Comparison of ENCODE assay signal across 8 cellular contexts in the genomic region with DNA sequence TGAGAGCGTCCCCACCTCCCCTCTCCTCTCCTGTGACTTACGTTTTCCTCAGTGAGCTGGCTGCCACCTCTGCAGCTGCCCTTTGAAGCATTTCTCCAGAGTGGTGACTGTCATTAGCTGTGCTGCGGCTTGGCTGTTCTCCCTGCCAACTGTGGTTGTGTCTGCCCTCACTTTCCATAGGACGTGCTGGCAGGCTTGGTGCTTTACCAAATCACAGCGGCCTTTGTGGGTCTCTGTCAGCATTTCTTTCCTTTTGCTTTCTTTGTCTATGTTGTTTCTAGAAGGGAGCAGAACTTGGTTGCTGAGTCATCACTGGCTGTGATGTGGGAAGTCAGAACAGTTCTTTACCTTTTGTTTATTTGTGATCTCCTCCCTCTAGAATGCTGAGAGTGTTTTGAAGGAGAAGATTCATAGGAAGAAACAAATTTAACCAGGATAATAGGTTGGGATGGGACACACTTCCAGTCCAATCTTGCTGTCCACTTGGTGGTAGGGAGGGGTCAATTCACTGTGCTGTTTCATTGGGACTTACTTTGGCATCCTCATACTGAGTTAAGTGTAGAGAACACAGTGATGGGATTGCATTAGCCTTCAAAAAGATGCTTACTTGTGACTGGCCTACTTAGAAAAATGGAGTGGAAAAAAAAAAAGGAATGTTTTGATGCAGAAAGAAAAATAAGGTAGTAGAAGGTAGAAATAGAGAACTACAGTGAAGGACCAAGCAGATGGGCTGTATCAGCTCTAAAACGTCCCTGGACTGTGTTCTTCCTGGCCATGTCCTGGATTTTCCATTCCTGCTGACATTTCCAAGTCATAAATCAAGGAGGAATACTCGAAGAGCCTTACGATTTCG.
DNase-seq lines count a peak whose midpoint lies in the region; ATAC-seq lines count a peak whose summit lies in the region.

No MANE protein-coding gene starts in this region.

- peak; percentile 73 to 78 for ATAC-seq in activated T-cell treated with anti-CD3 and anti-CD28 coated beads, Interleukin-2, amount 50 U/mL, for 72 hours (replicated peaks in 1 of 2)
- ATAC-seq in HG02588 (IDR thresholded peaks at IDR 0.05; ENCODE audit: unreplicated experiment) (no peak), HG02763 (IDR thresholded peaks at IDR 0.05; ENCODE audit: unreplicated experiment) (no peak), GM21529 (IDR thresholded peaks at IDR 0.05; ENCODE audit: unreplicated experiment) (no peak)

- peak overlapping the region in 1 of 2 donors; percentile 2 for H3K4me3 Mint-ChIP-seq in activated T-cell treated with anti-CD3 and anti-CD28 coated beads, Interleukin-2, amount 50 U/mL, for 72 hours

- no peaks in the 10 kb centered on the region for H3K9me3 ChIP-seq in MG63

- DNase-seq in MG63 (peak; percentile 37), iris pigment epithelial cell (ENCODE audit: low read depth) (peak; percentile 85), GF-D8 (lab: John Stamatoyannopoulos, UW) (no peak)
- DNase-seq in activated T-cell treated with anti-CD3 and anti-CD28 coated beads, Interleukin-2, amount 50 U/mL, for 72 hours: peak; percentile 22 to 47
- peak; percentile 32 to 38 for DNase-seq in stimulated activated CD8-positive, alpha-beta memory T cell treated with anti-CD3 and anti-CD28 coated beads, Interleukin-15, amount 100 ng/mL, for 48 hours (ENCODE audit: low read depth in 2 of 2)

- H3K4me3 ChIP-seq in MG63: no peak overlapping the region

- H3K27me3 Mint-ChIP-seq in activated T-cell treated with anti-CD3 and anti-CD28 coated beads, Interleukin-2, amount 50 U/mL, for 72 hours (ENCODE audit: low read depth): peaks cover 46% of the 10 kb centered on the region

- no peaks in the 10 kb centered on the region for H3K27me3 ChIP-seq in MG63

- H3K36me3 ChIP-seq in MG63: no peaks in the 10 kb centered on the region

- no peaks in the 10 kb centered on the region for H3K36me3 Mint-ChIP-seq in activated T-cell treated with anti-CD3 and anti-CD28 coated beads, Interleukin-2, amount 50 U/mL, for 72 hours (ENCODE audit: insufficient read depth in 2 of 2)

- no peak overlapping the region for H3K27ac Mint-ChIP-seq in activated T-cell treated with anti-CD3 and anti-CD28 coated beads, Interleukin-2, amount 50 U/mL, for 72 hours

- H3K4me1 Mint-ChIP-seq in activated T-cell treated with anti-CD3 and anti-CD28 coated beads, Interleukin-2, amount 50 U/mL, for 72 hours (ENCODE audit: low read depth): peaks cover 17% of the 10 kb centered on the region

- H3K9me3 Mint-ChIP-seq in activated T-cell treated with anti-CD3 and anti-CD28 coated beads, Interleukin-2, amount 50 U/mL, for 72 hours: no peaks in the 10 kb centered on the region

Comparison
In these comparisons a context has a peak if more than half of its experiments do, and no peak if none do; other contexts are left out.
1. ATAC-seq: peak in activated T-cell treated with anti-CD3 and anti-CD28 coated beads, Interleukin-2, amount 50 U/mL, for 72 hours (2 of 2); none in HG02588 (single experiment), HG02763 (single experiment) and GM21529 (single experiment).